Comparison of ENCODE assay signal across 26 cellular contexts in genomic region chr11:13304655-13305340, GRCh38. TPM values are rescaled to one million over a fixed set of nuclear protein-coding genes. Genes with fewer than 3 reads are reported as not detected.
A peak's percentile ranks its signal among the peaks of the same experiment; 100 is the strongest.
DNase-seq lines count a peak whose midpoint lies in the region; ATAC-seq and TF ChIP-seq lines count a peak whose summit lies in the region.
"Had no signal": no experiment of that assay in that cellular context is flagged by ENCODE, and none has a peak within 500 bp of the region (broad histone marks: within the 10 kb centered on the region; RNA-seq: fewer than 3 reads in every experiment).

No MANE protein-coding gene starts in this region.

- TF ChIP-seq CTCF in HL-60 (IDR thresholded peaks at IDR 0.05; ENCODE audit: insufficient read depth, low read length) = no peak
- no peak for TF ChIP-seq CTCF in fibroblast of pulmonary artery (IDR thresholded peaks at IDR 0.05; ENCODE audit: low read length, missing control alignments)
- no peak for TF ChIP-seq CTCF in neutrophil (IDR thresholded peaks at IDR 0.05)

- H4K20me1 ChIP-seq in GM23248 (ENCODE audit: insufficient read depth) = 0 out of 2 replicates have a peak, but pooled peaks cover 8% of the 10 kb centered on the region

- WGBS in GM23248 (ENCODE audit: low coverage in 1 of 2, low lambda C conversion rate in 2 of 2, missing lambda C conversion rate in 2 of 2), 2 experiments = 87 to 91% methylated on average over 7 of the region's 7 CpGs

- no peaks in the 10 kb centered on the region for H3F3A ChIP-seq in GM23248 (ENCODE audit: insufficient read depth)

- H3K27ac Mint-ChIP-seq in CD4-positive, CD25-positive, alpha-beta regulatory T cell = peak overlapping the region in 2 of 3 donors; percentile 32 to 59
- H3K27ac Mint-ChIP-seq: mesothelial cell of epicardium had no signal

- no peak overlapping the region for H3K4me3 ChIP-seq in CD4-positive, CD25-positive, alpha-beta regulatory T cell (ENCODE audit: low read depth, low read length)
- H3K4me3 ChIP-seq in HL-60 (replicated peaks; ENCODE audit: insufficient read depth, low read length) = no peak overlapping the region
- no peak overlapping the region for H3K4me3 ChIP-seq in fibroblast of pulmonary artery (replicated peaks; ENCODE audit: low read depth, low read length)
- no peak overlapping the region for H3K4me3 ChIP-seq in neutrophil (ENCODE audit: low read depth in 1 of 2, low read length in 1 of 2)
- H3K4me3 ChIP-seq in GM23248 = no peak overlapping the region
- H3K4me3 ChIP-seq: esophagus squamous epithelium, suprapubic skin, upper lobe of right lung had no signal

- no peaks in the 10 kb centered on the region for H3K9me2 ChIP-seq in GM23248 (ENCODE audit: insufficient read depth)

- no peaks in the 10 kb centered on the region for H3K27me3 ChIP-seq in CD4-positive, CD25-positive, alpha-beta regulatory T cell (ENCODE audit: control insufficient read depth, insufficient read depth, low read length)
- no peaks in the 10 kb centered on the region for H3K27me3 ChIP-seq in HL-60 (ENCODE audit: insufficient read depth, poor library complexity, severe bottlenecking)
- no peaks in the 10 kb centered on the region for H3K27me3 ChIP-seq in neutrophil
- H3K27me3 ChIP-seq in GM23248 (replicated peaks; ENCODE audit: insufficient read depth) = no peaks in the 10 kb centered on the region
- H3K27me3 ChIP-seq: esophagus squamous epithelium, suprapubic skin, upper lobe of right lung had no signal

- no peaks in the 10 kb centered on the region for H3K9me3 Mint-ChIP-seq in CD4-positive, CD25-positive, alpha-beta regulatory T cell
- H3K9me3 Mint-ChIP-seq: activated naive CD8-positive, alpha-beta T cell treated with anti-CD3 and anti-CD28 coated beads, Interleukin-2, amount 10 ng/mL, durations not matched to agents 7 days and 5 days; mesothelial cell of epicardium had no signal

- ATAC-seq in CD4-positive, CD25-positive, alpha-beta regulatory T cell (ENCODE audit: low read depth in 2 of 2) = no peak
- no peak for ATAC-seq in HG02840 (IDR thresholded peaks at IDR 0.05; ENCODE audit: low FRiP score, unreplicated experiment)
- ATAC-seq: activated CD8-positive, alpha-beta T cell treated with anti-CD3 and anti-CD28 coated beads for 36 hours; naive thymus-derived CD8-positive, alpha-beta T cell; upper lobe of right lung had no signal

- in situ Hi-C loops in GM23248 (cut with MboI) = no loop called here

- peak overlapping the region in 1 of 4 donors; percentile 27 for H3K4me3 Mint-ChIP-seq in CD4-positive, CD25-positive, alpha-beta regulatory T cell
- H3K4me3 Mint-ChIP-seq: activated CD8-positive, alpha-beta T cell treated with anti-CD3 and anti-CD28 coated beads for 36 hours; mesothelial cell of epicardium had no signal

- H2AFZ ChIP-seq in GM23248 = no peak overlapping the region

- no peaks in the 10 kb centered on the region for H3K9me3 ChIP-seq in CD4-positive, CD25-positive, alpha-beta regulatory T cell (ENCODE audit: control insufficient read depth in 2 of 2, low read length in 2 of 2)
- H3K9me3 ChIP-seq in neutrophil (no peaks in the 10 kb centered on the region), GM23248 (ENCODE audit: low read depth) (no peaks in the 10 kb centered on the region)
- H3K9me3 ChIP-seq: esophagus squamous epithelium, suprapubic skin, upper lobe of right lung had no signal

- H3K79me2 ChIP-seq in GM23248 (ENCODE audit: insufficient read depth) = peaks cover 100% of the 10 kb centered on the region

- no peak for DNase-seq in CD4-positive, CD25-positive, alpha-beta regulatory T cell
- DNase-seq in HL-60 (ENCODE audit: low read depth in 1 of 2, low spot score in 1 of 2) (peak in 1 of 2 experiments; percentile 46), fibroblast of pulmonary artery (ENCODE audit: low read depth) (peak; percentile 21), NCI-H526 (lab: John Stamatoyannopoulos, UW) (no peak), GM23248 (no peak)
- DNase-seq: activated CD4-positive, alpha-beta T cell treated with anti-CD3 and anti-CD28 coated beads for 1 hour; activated CD8-positive, alpha-beta T cell treated with anti-CD3 and anti-CD28 coated beads for 36 hours; activated naive CD8-positive, alpha-beta T cell treated with anti-CD3 and anti-CD28 coated beads, Interleukin-2, amount 10 ng/mL, durations not matched to agents 7 days and 5 days; central memory CD4-positive, alpha-beta T cell; esophagus squamous epithelium; hippocampal formation; naive thymus-derived CD8-positive, alpha-beta T cell; NCI-H1105; NCI-H1930; NCI-H345; NCI-H774; retina; RPMI8226; stimulated activated CD4-positive, alpha-beta T cell treated with anti-CD3 and anti-CD28 coated beads, Interleukin-12 subunit alpha, Interleukin-12 subunit beta, amount 100 ng/mL, for 4 hours; stimulated activated CD4-positive, alpha-beta T cell treated with anti-CD3 and anti-CD28 coated beads, Interleukin-4, amount 100 ng/mL, for 1 hour; upper lobe of right lung had no signal

- H3K9ac ChIP-seq in GM23248 = no peak overlapping the region

- peaks cover 59% of the 10 kb centered on the region for H3K4me1 ChIP-seq in CD4-positive, CD25-positive, alpha-beta regulatory T cell (ENCODE audit: control insufficient read depth, insufficient read depth, low read length, poor library complexity, severe bottlenecking)
- H3K4me1 ChIP-seq in neutrophil (ENCODE audit: control insufficient read depth in 1 of 2, insufficient read depth in 1 of 2, low read depth in 1 of 2, low read length in 1 of 2) = peaks cover 52 to 54% of the 10 kb centered on the region in 2 experiments
- H3K4me1 ChIP-seq in GM23248 (ENCODE audit: insufficient read depth) = peaks cover 4% of the 10 kb centered on the region; the same call in 1 of the 2 replicates

- H3K27ac ChIP-seq in CD4-positive, CD25-positive, alpha-beta regulatory T cell (ENCODE audit: insufficient read depth, low read length, poor library complexity, severe bottlenecking) = no peak overlapping the region
- peak overlapping the region; percentile 57; the same call in 1 of the 2 replicates for H3K27ac ChIP-seq in HL-60 (replicated peaks)
- H3K27ac ChIP-seq in neutrophil = peak overlapping the region; percentile 65
- H3K27ac ChIP-seq in GM23248 = no peak overlapping the region
- H3K27ac ChIP-seq: C4-2B, esophagus squamous epithelium, suprapubic skin, upper lobe of right lung had no signal

- peaks cover 2% of the 10 kb centered on the region for H3K36me3 ChIP-seq in CD4-positive, CD25-positive, alpha-beta regulatory T cell (ENCODE audit: control insufficient read depth, insufficient read depth, low read length)
- H3K36me3 ChIP-seq in neutrophil (peaks cover under 1% of the 10 kb centered on the region), GM23248 (ENCODE audit: low read depth) (no peaks in the 10 kb centered on the region)
- H3K36me3 ChIP-seq: esophagus squamous epithelium, suprapubic skin, upper lobe of right lung had no signal

- H3K27me3 Mint-ChIP-seq in CD4-positive, CD25-positive, alpha-beta regulatory T cell = no peaks in the 10 kb centered on the region
- H3K27me3 Mint-ChIP-seq: activated CD8-positive, alpha-beta T cell treated with anti-CD3 and anti-CD28 coated beads for 36 hours; activated naive CD8-positive, alpha-beta T cell treated with anti-CD3 and anti-CD28 coated beads, Interleukin-2, amount 10 ng/mL, durations not matched to agents 7 days and 5 days; naive thymus-derived CD8-positive, alpha-beta T cell had no signal

- H3K36me3 Mint-ChIP-seq in CD4-positive, CD25-positive, alpha-beta regulatory T cell = peaks cover 14% of the 10 kb centered on the region
- H3K36me3 Mint-ChIP-seq: mesothelial cell of epicardium had no signal

- H3K4me2 ChIP-seq in GM23248 (ENCODE audit: unreplicated experiment) = no peak overlapping the region

- H3K4me1 Mint-ChIP-seq in CD4-positive, CD25-positive, alpha-beta regulatory T cell = peaks cover 0 to 48% (median 29%) of the 10 kb centered on the region in 4 donors
- H3K4me1 Mint-ChIP-seq: mesothelial cell of epicardium had no signal

RNA-seq across cellular contexts. Expression of gene BMAL1, which starts 27.2 kb away (rescaled TPM):
- 104 TPM for total RNA-seq in CD4-positive, CD25-positive, alpha-beta regulatory T cell
- 10 to 100 TPM; 16.3 to 21.3 (median 19.4) TPM for polyA plus RNA-seq in CD4-positive, CD25-positive, alpha-beta regulatory T cell
- total RNA-seq in GM23248 (2014; rRNA removed; shearing (Covaris generic)) = 41.7 and 66.5 TPM in 2 replicates
- 31.9 and 34.9 TPM in 2 replicates for polyA plus RNA-seq in GM23248 (2016; fragmentation: Nextera tagmentation; extraction: Ambion mirVana)

Comparison
In these comparisons a context has a peak if more than half of its experiments do, and no peak if none do; other contexts are left out.
1. H3K27ac ChIP-seq: peak in HL-60 (single experiment) and neutrophil (single experiment); none in CD4-positive, CD25-positive, alpha-beta regulatory T cell (single experiment) and GM23248 (single experiment).